In the genomic region with DNA sequence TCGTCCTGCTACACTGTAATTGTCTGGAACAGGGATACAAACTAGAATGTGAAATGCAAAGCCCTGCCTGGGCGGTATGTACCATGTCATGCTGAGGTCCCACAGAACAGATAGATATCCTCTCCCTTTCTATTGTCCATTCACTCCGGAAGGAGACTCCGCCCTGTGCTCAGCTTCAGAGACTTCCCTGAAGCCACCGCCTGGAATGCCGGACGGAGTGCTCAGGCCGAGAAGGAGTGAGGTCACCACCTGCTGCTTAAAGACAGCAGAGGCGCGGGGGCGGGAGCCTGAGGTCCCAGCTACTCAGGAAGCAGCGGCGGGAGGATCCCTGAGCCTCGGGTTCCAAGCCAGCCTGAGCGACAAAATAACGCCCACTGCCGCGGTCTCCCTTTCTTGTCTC, we compare ENCODE assay signal across 8 cellular contexts. TPM values are rescaled to one million over a fixed set of nuclear protein-coding genes. Genes with fewer than 3 reads are reported as not detected.
DNase-seq lines count a peak whose midpoint lies in the region; ATAC-seq and TF ChIP-seq lines count a peak whose summit lies in the region.

No MANE protein-coding gene starts in this region.

- H3K4me1 Mint-ChIP-seq in IgD-negative memory B cell (peaks cover 0 to 15% (median 11%) of the 10 kb centered on the region in 3 donors), progenitor cell of endocrine pancreas (ENCODE audit: low read depth) (peaks cover 46% of the 10 kb centered on the region)
- H3K4me1 Mint-ChIP-seq in activated T-helper 2 cell treated with anti-CD3 and anti-CD28 coated beads, Interferon-gamma antibody, Interleukin-2, Interleukin-4, amounts not matched to agents 10 μg/mL and 5 μg/mL and 100 μg/mL, durations not matched to agents 14 hours and 24 hours and 36 hours (ENCODE audit: low read depth), result peaks cover 19% of the 10 kb centered on the region

- H3K4me3 Mint-ChIP-seq in IgD-negative memory B cell (peak overlapping the region; percentile 54 to 98 (median 96)), progenitor cell of endocrine pancreas (ENCODE audit: low read depth) (peak overlapping the region; percentile 94)
- peak overlapping the region; percentile 55 for H3K4me3 Mint-ChIP-seq in activated T-helper 2 cell treated with anti-CD3 and anti-CD28 coated beads, Interferon-gamma antibody, Interleukin-2, Interleukin-4, amounts not matched to agents 10 μg/mL and 5 μg/mL and 100 μg/mL, durations not matched to agents 14 hours and 24 hours and 36 hours (ENCODE audit: low read depth)

- peaks cover 4% of the 10 kb centered on the region for H3K36me3 Mint-ChIP-seq in IgD-negative memory B cell
- peaks cover 30% of the 10 kb centered on the region for H3K36me3 Mint-ChIP-seq in activated T-helper 2 cell treated with anti-CD3 and anti-CD28 coated beads, Interferon-gamma antibody, Interleukin-2, Interleukin-4, amounts not matched to agents 10 μg/mL and 5 μg/mL and 100 μg/mL, durations not matched to agents 14 hours and 24 hours and 36 hours (ENCODE audit: low read depth)
- H3K36me3 Mint-ChIP-seq in progenitor cell of endocrine pancreas (ENCODE audit: insufficient read depth), result no peaks in the 10 kb centered on the region

- peak; percentile 42 to 68 for ATAC-seq in left cardiac atrium
- ATAC-seq in HG03439 (IDR thresholded peaks at IDR 0.05; ENCODE audit: unreplicated experiment), result no peak
- no peak for ATAC-seq in GM21619 (IDR thresholded peaks at IDR 0.05; ENCODE audit: unreplicated experiment)
- ATAC-seq in GM18861 (IDR thresholded peaks at IDR 0.05; ENCODE audit: unreplicated experiment), result no peak

- DNase-seq in activated T-helper 2 cell treated with anti-CD3 and anti-CD28 coated beads, Interferon-gamma antibody, Interleukin-2, Interleukin-4, amounts not matched to agents 10 μg/mL and 5 μg/mL and 100 μg/mL, durations not matched to agents 14 hours and 24 hours and 36 hours (ENCODE audit: low spot score), result no peak
- DNase-seq in left cardiac atrium (peak; percentile 90), progenitor cell of endocrine pancreas (ENCODE audit: low spot score, unreplicated experiment) (peak; percentile 36), NCI-H2171 treated with DMSO at 0.1 percent for 48 hours (lab: John Stamatoyannopoulos, UW) (no peak)

- H3K27me3 Mint-ChIP-seq in IgD-negative memory B cell (no peaks in the 10 kb centered on the region), progenitor cell of endocrine pancreas (no peaks in the 10 kb centered on the region)
- H3K27me3 Mint-ChIP-seq in activated T-helper 2 cell treated with anti-CD3 and anti-CD28 coated beads, Interferon-gamma antibody, Interleukin-2, Interleukin-4, amounts not matched to agents 10 μg/mL and 5 μg/mL and 100 μg/mL, durations not matched to agents 14 hours and 24 hours and 36 hours (ENCODE audit: low read depth), result no peaks in the 10 kb centered on the region

- TF ChIP-seq CTCF in progenitor cell of endocrine pancreas (IDR thresholded peaks at IDR 0.05; ENCODE audit: unreplicated experiment), result no peak

- peak overlapping the region in 1 of 3 donors; percentile 98 for H3K27ac Mint-ChIP-seq in IgD-negative memory B cell
- peak overlapping the region; percentile 81 for H3K27ac Mint-ChIP-seq in activated T-helper 2 cell treated with anti-CD3 and anti-CD28 coated beads, Interferon-gamma antibody, Interleukin-2, Interleukin-4, amounts not matched to agents 10 μg/mL and 5 μg/mL and 100 μg/mL, durations not matched to agents 14 hours and 24 hours and 36 hours
- H3K27ac Mint-ChIP-seq in progenitor cell of endocrine pancreas, result peak overlapping the region; percentile 98

- intact Hi-C loops in activated T-helper 2 cell treated with anti-CD3 and anti-CD28 coated beads, Interferon-gamma antibody, Interleukin-2, Interleukin-4, amounts not matched to agents 10 μg/mL and 5 μg/mL and 100 μg/mL, durations not matched to agents 14 hours and 24 hours and 36 hours (cut with micrococcal nuclease), result loop anchor here (1.0 to 10.0 kb wide), 8 partner anchors 37 to 599 kb away; a partner anchor contains a TSS
- intact Hi-C loops in left cardiac atrium (cut with DNase I), result loop anchor here in 1 of 2 donors (5.0 kb wide), 1 partner anchor 43 kb away; no protein-coding TSS in a partner anchor

- H3K9me3 Mint-ChIP-seq in IgD-negative memory B cell (peaks cover 0 to 6% (median 2%) of the 10 kb centered on the region in 3 donors), progenitor cell of endocrine pancreas (ENCODE audit: low read depth) (no peaks in the 10 kb centered on the region)
- H3K9me3 Mint-ChIP-seq in activated T-helper 2 cell treated with anti-CD3 and anti-CD28 coated beads, Interferon-gamma antibody, Interleukin-2, Interleukin-4, amounts not matched to agents 10 μg/mL and 5 μg/mL and 100 μg/mL, durations not matched to agents 14 hours and 24 hours and 36 hours, result peaks cover 20% of the 10 kb centered on the region

RNA-seq across cellular contexts. Expression of a gene that starts 0.9 kb away (rescaled TPM):
- 33.7 TPM for polyA plus RNA-seq in IgD-negative memory B cell
- 15.6 and 17.3 TPM in 2 replicates for total RNA-seq in activated T-helper 2 cell treated with anti-CD3 and anti-CD28 coated beads, Interferon-gamma antibody, Interleukin-2, Interleukin-4, amounts not matched to agents 10 μg/mL and 5 μg/mL and 100 μg/mL, durations not matched to agents 14 hours and 24 hours and 36 hours
- total RNA-seq in left cardiac atrium, result 10 to 100 TPM in 1 of 2 donors, 1 to 10 TPM in 1; 9.2 to 11.3 TPM
- 42.9 and 47.3 TPM in 2 replicates for total RNA-seq in progenitor cell of endocrine pancreas

RNA-seq across cellular contexts. Expression of a gene that starts 50.9 kb away (rescaled TPM):
- 18.3 TPM for polyA plus RNA-seq in IgD-negative memory B cell
- total RNA-seq in activated T-helper 2 cell treated with anti-CD3 and anti-CD28 coated beads, Interferon-gamma antibody, Interleukin-2, Interleukin-4, amounts not matched to agents 10 μg/mL and 5 μg/mL and 100 μg/mL, durations not matched to agents 14 hours and 24 hours and 36 hours, result 7.9 and 11.3 TPM in 2 replicates
- total RNA-seq in left cardiac atrium (1 to 10 TPM; 3.9 to 4.4 TPM), progenitor cell of endocrine pancreas (22.5 and 23.1 TPM in 2 replicates)

Comparison
In these comparisons a context has a peak if more than half of its experiments do, and no peak if none do; other contexts are left out.
1. DNase-seq: peak in left cardiac atrium (single experiment) and progenitor cell of endocrine pancreas (single experiment); none in activated T-helper 2 cell treated with anti-CD3 and anti-CD28 coated beads, Interferon-gamma antibody, Interleukin-2, Interleukin-4, amounts not matched to agents 10 μg/mL and 5 μg/mL and 100 μg/mL, durations not matched to agents 14 hours and 24 hours and 36 hours (single experiment) and NCI-H2171 treated with DMSO at 0.1 percent for 48 hours (single experiment).
2. ATAC-seq: peak in left cardiac atrium (2 of 2); none in HG03439 (single experiment), GM21619 (single experiment) and GM18861 (single experiment).
3. Peak in every context shown above with its lines, with median percentiles within 50 percentile points of each other: H3K4me3 Mint-ChIP-seq.